Comparison of ENCODE assay signal across 7 cellular contexts in the genomic region with DNA sequence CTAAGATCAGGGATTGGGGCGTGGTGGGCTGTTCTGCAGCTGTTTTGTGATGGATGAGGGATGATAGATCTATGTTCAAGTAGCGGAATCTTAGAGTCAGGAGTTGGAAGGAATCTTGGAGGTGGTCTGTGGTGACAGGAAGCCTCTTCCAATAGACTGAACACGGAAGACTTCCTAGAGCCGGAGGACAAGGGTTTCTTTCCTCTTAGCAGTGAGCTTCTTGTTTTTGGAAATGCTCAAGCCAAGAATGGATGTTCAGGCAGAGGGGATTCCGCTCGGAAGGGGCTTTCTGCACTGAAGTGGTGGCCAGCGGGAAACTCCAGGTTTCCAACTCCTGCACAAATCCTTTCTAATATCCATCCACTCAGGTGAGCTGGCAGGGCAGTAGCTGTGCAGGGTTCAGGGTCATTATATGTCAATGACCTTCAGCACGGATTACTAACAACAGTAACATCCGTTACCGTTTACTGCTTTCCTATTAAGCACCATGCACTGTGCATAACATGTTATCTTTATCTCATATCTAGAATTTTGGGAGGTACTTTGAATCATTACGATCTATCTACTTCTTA. TPM values are rescaled to one million over a fixed set of nuclear protein-coding genes. Genes with fewer than 3 reads are reported as not detected.
DNase-seq lines count a peak whose midpoint lies in the region; ATAC-seq, FAIRE-seq and TF ChIP-seq lines count a peak whose summit lies in the region.

No MANE protein-coding gene starts in this region.

- FAIRE-seq in kidney (lab: Jason Lieb, UNC): no peak

- TF ChIP-seq CTCF in kidney (IDR thresholded peaks at IDR 0.05; ENCODE audit: borderline replicate concordance, extremely low read depth, insufficient read depth): no peak

- H3K9ac ChIP-seq in kidney (ENCODE audit: low read length in 2 of 2): peak overlapping the region; percentile 75 to 98

- no peaks in the 10 kb centered on the region for H3K9me3 ChIP-seq in kidney (ENCODE audit: control insufficient read depth in 1 of 2, low read length in 2 of 2)

- H3K27ac ChIP-seq in kidney (ENCODE audit: low read depth in 2 of 2, low read length in 2 of 2) (peak overlapping the region; percentile 14 to 97), temporal lobe (ENCODE audit: low read depth, low read length) (peak overlapping the region; percentile 77)

- ATAC-seq in GM19023 (IDR thresholded peaks at IDR 0.05; ENCODE audit: unreplicated experiment) (peak; percentile 7), HG03095 (IDR thresholded peaks at IDR 0.05; ENCODE audit: unreplicated experiment) (peak; percentile 7)

- H3K9me3 Mint-ChIP-seq in activated naive CD8-positive, alpha-beta T cell treated with anti-CD3 and anti-CD28 coated beads for 36 hours: no peaks in the 10 kb centered on the region

- peak overlapping the region; percentile 92 for H3K27ac Mint-ChIP-seq in activated naive CD8-positive, alpha-beta T cell treated with anti-CD3 and anti-CD28 coated beads for 36 hours

- intact Hi-C loops in kidney (cut with DNase I): no loop called here

- DNase-seq in activated naive CD8-positive, alpha-beta T cell treated with anti-CD3 and anti-CD28 coated beads for 36 hours: no peak
- DNase-seq in kidney (no peak), Kasumi-1 (lab: John Stamatoyannopoulos, UW) (no peak), NCI-H1436 treated with DMSO at 0.1 percent for 48 hours (lab: John Stamatoyannopoulos, UW) (no peak)

- peaks cover 13% of the 10 kb centered on the region for H3K36me3 Mint-ChIP-seq in activated naive CD8-positive, alpha-beta T cell treated with anti-CD3 and anti-CD28 coated beads for 36 hours

- H3K4me3 ChIP-seq in kidney (ENCODE audit: low read length in 2 of 2): peak overlapping the region; percentile 94 to 95

- H3K27me3 Mint-ChIP-seq in activated naive CD8-positive, alpha-beta T cell treated with anti-CD3 and anti-CD28 coated beads for 36 hours: no peaks in the 10 kb centered on the region

- H3K36me3 ChIP-seq in kidney (ENCODE audit: control insufficient read depth in 1 of 2, insufficient read depth in 2 of 2, low read length in 2 of 2): peaks cover 3 to 5% of the 10 kb centered on the region in 2 donors

- H3K4me1 Mint-ChIP-seq in activated naive CD8-positive, alpha-beta T cell treated with anti-CD3 and anti-CD28 coated beads for 36 hours: peaks cover 20% of the 10 kb centered on the region

- H3K4me1 ChIP-seq in kidney (ENCODE audit: control insufficient read depth in 1 of 2, insufficient read depth in 1 of 2, low read depth in 1 of 2, low read length in 2 of 2): peaks cover 9 to 16% of the 10 kb centered on the region in 2 donors

- H3K4me3 Mint-ChIP-seq in activated naive CD8-positive, alpha-beta T cell treated with anti-CD3 and anti-CD28 coated beads for 36 hours: peak overlapping the region; percentile 79

RNA-seq across cellular contexts. Expression of a gene that starts 0.6 kb away (rescaled TPM):
- total RNA-seq in activated naive CD8-positive, alpha-beta T cell treated with anti-CD3 and anti-CD28 coated beads for 36 hours: 10 to 100 TPM; 21.6 to 24.6 TPM
- total RNA-seq in kidney: 24.2 TPM
- 57.7 TPM for polyA plus RNA-seq in kidney (ENCODE audit: insufficient read depth, low read depth, low replicate concordance)
- 3.0 TPM for total RNA-seq in temporal lobe

RNA-seq across cellular contexts. Expression of a gene that starts 24.4 kb away (rescaled TPM):
- total RNA-seq in activated naive CD8-positive, alpha-beta T cell treated with anti-CD3 and anti-CD28 coated beads for 36 hours: 10 to 100 TPM; 43.4 to 44.8 TPM
- total RNA-seq in kidney (54.1 TPM), temporal lobe (28.5 TPM)
- 76.5 TPM for polyA plus RNA-seq in kidney (ENCODE audit: insufficient read depth, low read depth, low replicate concordance)

RNA-seq across cellular contexts. Expression of a gene that starts 42.3 kb away (rescaled TPM):
- 100 to 1,000 TPM; 114 to 118 TPM for total RNA-seq in activated naive CD8-positive, alpha-beta T cell treated with anti-CD3 and anti-CD28 coated beads for 36 hours
- total RNA-seq in kidney (39.4 TPM), temporal lobe (15.5 TPM)
- 64.6 TPM for polyA plus RNA-seq in kidney (ENCODE audit: insufficient read depth, low read depth, low replicate concordance)

RNA-seq across cellular contexts. Expression of a gene that starts 53.6 kb away (rescaled TPM):
- total RNA-seq in activated naive CD8-positive, alpha-beta T cell treated with anti-CD3 and anti-CD28 coated beads for 36 hours: not detected
- total RNA-seq in kidney (not detected), temporal lobe (not detected)
- polyA plus RNA-seq in kidney (ENCODE audit: insufficient read depth, low read depth, low replicate concordance): 1.0 TPM
